Comparison of ENCODE assay signal across 8 cellular contexts in the genomic region with DNA sequence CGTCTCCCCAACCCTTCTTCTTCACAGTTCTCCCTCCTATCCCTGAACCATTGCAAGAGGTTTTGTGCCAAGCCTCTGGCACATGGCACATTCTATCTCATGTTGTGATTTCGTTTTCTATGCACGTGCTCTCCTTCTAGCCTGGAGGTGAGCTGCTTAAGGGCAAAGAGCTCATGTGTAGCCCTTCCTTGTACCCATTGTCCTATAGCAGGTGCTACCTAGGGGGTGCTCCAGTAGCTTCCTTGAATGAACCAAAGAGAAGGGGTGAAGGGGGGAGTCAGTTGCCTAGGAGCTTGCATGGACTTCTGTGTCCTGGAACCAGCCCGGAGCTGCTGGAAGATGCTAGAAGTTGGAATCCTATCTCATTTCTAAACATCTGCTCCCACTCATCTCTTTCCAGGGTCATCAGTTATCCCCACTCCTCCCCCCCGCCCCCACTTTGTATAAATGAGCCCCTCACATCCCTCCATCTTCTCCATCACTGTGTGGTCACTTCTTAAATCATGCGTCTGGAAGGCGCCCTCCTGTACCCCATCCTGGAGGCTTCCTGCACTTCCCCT. TPM values are rescaled to one million over a fixed set of nuclear protein-coding genes. Genes with fewer than 3 reads are reported as not detected.
A peak's percentile ranks its signal among the peaks of the same experiment; 100 is the strongest.
DNase-seq lines count a peak whose midpoint lies in the region; ATAC-seq, FAIRE-seq and TF ChIP-seq lines count a peak whose summit lies in the region.

No MANE protein-coding gene starts in this region.

- TF ChIP-seq CTCF in right lobe of liver (IDR thresholded peaks at IDR 0.05) (no peak), transverse colon (IDR thresholded peaks at IDR 0.05) (no peak)

- H3K4me3 Mint-ChIP-seq in activated T-cell treated with anti-CD3 and anti-CD28 coated beads, Interleukin-2, amount 50 U/mL, for 72 hours: peak overlapping the region; percentile 79 to 86
- H3K4me3 Mint-ChIP-seq in activated naive CD8-positive, alpha-beta T cell: peak overlapping the region; percentile 94

- peaks cover 17% of the 10 kb centered on the region for H3K27me3 Mint-ChIP-seq in activated T-cell treated with anti-CD3 and anti-CD28 coated beads, Interleukin-2, amount 50 U/mL, for 72 hours (ENCODE audit: low read depth)
- H3K27me3 Mint-ChIP-seq in activated naive CD8-positive, alpha-beta T cell: no peaks in the 10 kb centered on the region

- FAIRE-seq in GM12891 (lab: Jason Lieb, UNC): no peak

- TF ChIP-seq POLR2A in right lobe of liver (IDR thresholded peaks at IDR 0.05) (no peak), transverse colon (IDR thresholded peaks at IDR 0.05) (no peak), GM12891 (IDR thresholded peaks at IDR 0.05; ENCODE audit: low read depth, low read length) (no peak)

- H3K4me1 ChIP-seq in right lobe of liver (no peaks in the 10 kb centered on the region), transverse colon (peaks cover 6 to 37% (median 25%) of the 10 kb centered on the region in 4 donors)

- peaks cover 31% of the 10 kb centered on the region for H3K4me1 Mint-ChIP-seq in activated T-cell treated with anti-CD3 and anti-CD28 coated beads, Interleukin-2, amount 50 U/mL, for 72 hours (ENCODE audit: low read depth)
- peaks cover 39% of the 10 kb centered on the region for H3K4me1 Mint-ChIP-seq in activated naive CD8-positive, alpha-beta T cell (ENCODE audit: low read depth)

- peak overlapping the region; percentile 21 for H3K27ac Mint-ChIP-seq in activated T-cell treated with anti-CD3 and anti-CD28 coated beads, Interleukin-2, amount 50 U/mL, for 72 hours
- peak overlapping the region; percentile 91 for H3K27ac Mint-ChIP-seq in activated naive CD8-positive, alpha-beta T cell

- no peak for DNase-seq in activated T-cell treated with anti-CD3 and anti-CD28 coated beads, Interleukin-2, amount 50 U/mL, for 72 hours
- DNase-seq in activated T-cell treated with anti-CD3 and anti-CD28 coated beads, Interleukin-2, amount 50 U/mL, for 1 hour: no peak
- DNase-seq in right lobe of liver: no peak
- DNase-seq in transverse colon: no peak
- DNase-seq in central memory CD4-positive, alpha-beta T cell: no peak
- DNase-seq in iPS-NIHi11 (ENCODE audit: low spot score): no peak
- no peak for DNase-seq in GM12891 (ENCODE audit: insufficient read length, low spot score)

- in situ Hi-C loops in transverse colon (cut with MboI; ENCODE audit: low pct_ligation_motif_present in 1 of 4, low pct_unique_long_range_greater_than_20kb in 1 of 4, low sequenced_read_pairs in 3 of 4): no loop called here

- H3K27ac ChIP-seq in right lobe of liver (peak overlapping the region in 2 of 3 donors; percentile 15 to 96), transverse colon (peak overlapping the region; percentile 77 to 90 (median 88))

- ATAC-seq in activated T-cell treated with anti-CD3 and anti-CD28 coated beads, Interleukin-2, amount 50 U/mL, for 72 hours (replicated peaks in 1 of 2): no peak
- ATAC-seq in right lobe of liver: no peak

- H3K36me3 ChIP-seq in right lobe of liver (no peaks in the 10 kb centered on the region), transverse colon (no peaks in the 10 kb centered on the region)

- H3K36me3 Mint-ChIP-seq in activated T-cell treated with anti-CD3 and anti-CD28 coated beads, Interleukin-2, amount 50 U/mL, for 72 hours (ENCODE audit: insufficient read depth in 2 of 2): no peaks in the 10 kb centered on the region
- H3K36me3 Mint-ChIP-seq in activated naive CD8-positive, alpha-beta T cell: no peaks in the 10 kb centered on the region

- intact Hi-C loops in right lobe of liver (cut with DNase I): no loop called here
- intact Hi-C loops in transverse colon (cut with DNase I; ENCODE audit: low total_unique reads): no loop called here

- 7% methylated on average over 6 of the region's 7 CpGs for WGBS in right lobe of liver (ENCODE audit: insufficient coverage, low coverage, low lambda C conversion rate, missing lambda C conversion rate)
- WGBS in transverse colon (ENCODE audit: low coverage in 1 of 2), 2 donors: 18 to 20% methylated on average over 5 to 7 of the region's 7 CpGs

- H3K4me3 ChIP-seq in right lobe of liver (peak overlapping the region; percentile 59 to 66 (median 64)), transverse colon (peak overlapping the region; percentile 52 to 97 (median 82))

- no peaks in the 10 kb centered on the region for H3K9me3 Mint-ChIP-seq in activated T-cell treated with anti-CD3 and anti-CD28 coated beads, Interleukin-2, amount 50 U/mL, for 72 hours
- H3K9me3 Mint-ChIP-seq in activated naive CD8-positive, alpha-beta T cell (ENCODE audit: low read depth): no peaks in the 10 kb centered on the region

- H3K27me3 ChIP-seq in right lobe of liver (no peaks in the 10 kb centered on the region), transverse colon (no peaks in the 10 kb centered on the region)

- H3K9me3 ChIP-seq in right lobe of liver (no peaks in the 10 kb centered on the region), transverse colon (no peaks in the 10 kb centered on the region)

- TF ChIP-seq EP300 in transverse colon (IDR thresholded peaks at IDR 0.05; ENCODE audit: low read depth): no peak

TF ChIP-seq in GM12891, 5 proteins besides CTCF, POLR2A, EP300 and RAD21:
- TF ChIP-seq TAF1 (IDR thresholded peaks at IDR 0.05; ENCODE audit: low read depth, low read length): no peak
- no peak for TF ChIP-seq POLR2AphosphoS5 (IDR thresholded peaks at IDR 0.05; ENCODE audit: low read depth, low read length)
- no peak for TF ChIP-seq SPI1 (IDR thresholded peaks at IDR 0.05; ENCODE audit: low read depth, low read length)
- TF ChIP-seq POU2F2 (IDR thresholded peaks at IDR 0.05; ENCODE audit: low read depth, low read length): no peak
- no peak for TF ChIP-seq PAX5 (IDR thresholded peaks at IDR 0.05; ENCODE audit: insufficient read depth, low read length, severe bottlenecking)

RNA-seq across cellular contexts. Expression of a gene that starts 0.5 kb away (rescaled TPM):
- 1 to 10 TPM; 2.9 to 5.8 TPM for total RNA-seq in activated T-cell treated with anti-CD3 and anti-CD28 coated beads, Interleukin-2, amount 50 U/mL, for 72 hours
- total RNA-seq in right lobe of liver (1 to 10 TPM; 1.8 to 3.3 (median 2.4) TPM), transverse colon (10 to 100 TPM in 3 of 4 donors, 1 to 10 TPM in 1; 7.8 to 20.3 (median 11.5) TPM)
- polyA plus RNA-seq in GM12891 (2012; ENCODE audit: low read depth, missing spikeins): 0.05 TPM
